ENCODE assay signal across 9 cellular contexts in genomic region chr6:32825966-32826365, GRCh38. TPM values are rescaled to one million over a fixed set of nuclear protein-coding genes. Genes with fewer than 3 reads are reported as not detected.
DNase-seq lines count a peak whose midpoint lies in the region; ATAC-seq, FAIRE-seq and TF ChIP-seq lines count a peak whose summit lies in the region.
"Had no signal": no experiment of that assay in that cellular context is flagged by ENCODE, and none has a peak within 500 bp of the region (broad histone marks: within the 10 kb centered on the region; RNA-seq: fewer than 3 reads in every experiment).

No MANE protein-coding gene starts in this region.

- H3K4me3 ChIP-seq in right atrium auricular region, result no peak overlapping the region

- TF ChIP-seq CTCF in right atrium auricular region (IDR thresholded peaks at IDR 0.05), result peak; percentile 29 to 63
- peak; percentile 43 for TF ChIP-seq CTCF in type B pancreatic cell (conservative IDR thresholded peaks at IDR 0.05)

- H3K27me3 Mint-ChIP-seq in type B pancreatic cell, result peaks cover 6% of the 10 kb centered on the region

- H3K4me1 ChIP-seq in right atrium auricular region, result peaks cover 0 to 7% of the 10 kb centered on the region in 2 donors

- H3K27ac Mint-ChIP-seq in type B pancreatic cell, result no peak overlapping the region

- H3K27ac ChIP-seq in right atrium auricular region, result peak overlapping the region in 1 of 2 donors; percentile 27

- no peaks in the 10 kb centered on the region for H3K9me3 ChIP-seq in right atrium auricular region

- H3K36me3 ChIP-seq in right atrium auricular region, result peaks cover 18% of the 10 kb centered on the region

- H3K27me3 ChIP-seq in right atrium auricular region, result no peaks in the 10 kb centered on the region

- H3K4me3 Mint-ChIP-seq in type B pancreatic cell, result no peak overlapping the region

- H3K4me1 Mint-ChIP-seq in type B pancreatic cell (ENCODE audit: unreplicated experiment), result peaks cover 4% of the 10 kb centered on the region

- no peak for ATAC-seq in HG02973 (IDR thresholded peaks at IDR 0.05; ENCODE audit: unreplicated experiment)

- peaks cover 3% of the 10 kb centered on the region for H3K36me3 Mint-ChIP-seq in type B pancreatic cell

- DNase-seq in NCI-H526 (lab: John Stamatoyannopoulos, UW) (peak; percentile 2 to 21), NCI-H526 treated with DMSO at 0.1 percent for 48 hours (lab: John Stamatoyannopoulos, UW) (no peak), right atrium auricular region (ENCODE audit: low spot score) (no peak), type B pancreatic cell (ENCODE audit: extremely low spot score, unreplicated experiment) (no peak), NCI-H345 treated with DMSO at 0.1 percent for 48 hours (lab: John Stamatoyannopoulos, UW; ENCODE audit: unreplicated experiment) (no peak), SHP77 treated with DMSO at 0.1 percent for 48 hours (lab: John Stamatoyannopoulos, UW) (no peak)

- peak; percentile 25 for FAIRE-seq in TTC549 (lab: Jason Lieb, UNC)
- FAIRE-seq: RCC 7860 had no signal

- no peaks in the 10 kb centered on the region for H3K9me3 Mint-ChIP-seq in type B pancreatic cell

RNA-seq across cellular contexts. Expression of gene HLA-DOB, which starts 9.2 kb away (rescaled TPM):
- total RNA-seq in right atrium auricular region (not detected), type B pancreatic cell (ENCODE audit: low replicate concordance) (0.88 TPM in 1 of 2 replicates, not detected in the other)

RNA-seq across cellular contexts. Expression of gene TAP2, which starts 12.6 kb away (rescaled TPM):
- total RNA-seq in right atrium auricular region (1 to 10 TPM; 3.4 to 6.3 TPM), type B pancreatic cell (ENCODE audit: low replicate concordance) (22.0 and 49.7 TPM in 2 replicates)

RNA-seq across cellular contexts. Expression of gene PSMB8, which starts 17.9 kb away (rescaled TPM):
- total RNA-seq in right atrium auricular region, result 10 to 100 TPM; 15.4 to 29.2 TPM
- 17.3 and 36.8 TPM in 2 replicates for total RNA-seq in type B pancreatic cell (ENCODE audit: low replicate concordance)

RNA-seq across cellular contexts. Expression of gene TAP1, which starts 27.5 kb away (rescaled TPM):
- total RNA-seq in right atrium auricular region (10 to 100 TPM; 11.9 to 26.5 TPM), type B pancreatic cell (ENCODE audit: low replicate concordance) (16.7 and 38.4 TPM in 2 replicates)

RNA-seq across cellular contexts. Expression of gene PSMB9, which starts 28.0 kb away (rescaled TPM):
- 10 to 100 TPM; 10.9 to 17.6 TPM for total RNA-seq in right atrium auricular region
- total RNA-seq in type B pancreatic cell (ENCODE audit: low replicate concordance), result 5.7 and 16.9 TPM in 2 replicates

Comparison
In these comparisons a context has a peak if more than half of its experiments do, and no peak if none do; other contexts are left out.
1. DNase-seq: peak in NCI-H526 (2 of 2); none in NCI-H526 treated with DMSO at 0.1 percent for 48 hours (single experiment), right atrium auricular region (single experiment), type B pancreatic cell (single experiment), NCI-H345 treated with DMSO at 0.1 percent for 48 hours (single experiment) and SHP77 treated with DMSO at 0.1 percent for 48 hours (single experiment).